Comparison of ENCODE assay signal across 9 cellular contexts in genomic region chr6:155186052-155186658, GRCh38.
DNase-seq lines count a peak whose midpoint lies in the region; ATAC-seq and TF ChIP-seq lines count a peak whose summit lies in the region.
"Had no signal": no experiment of that assay in that cellular context is flagged by ENCODE, and none has a peak within 500 bp of the region (broad histone marks: within the 10 kb centered on the region; RNA-seq: fewer than 3 reads in every experiment).

No MANE protein-coding gene starts in this region.

- H3K9ac ChIP-seq in fibroblast of lung (ENCODE audit: insufficient read depth, low read length), result no peak overlapping the region

- no peaks in the 10 kb centered on the region for H3K27me3 ChIP-seq in fibroblast of lung (ENCODE audit: control insufficient read depth, insufficient read depth, low read length)
- no peaks in the 10 kb centered on the region for H3K27me3 ChIP-seq in CD4-positive, alpha-beta memory T cell (ENCODE audit: insufficient read depth, low read length)

- H3K27ac ChIP-seq in fibroblast of lung (ENCODE audit: insufficient read depth, low read length), result no peak overlapping the region
- no peak overlapping the region for H3K27ac ChIP-seq in CD4-positive, alpha-beta memory T cell (ENCODE audit: low read depth, low read length)

- H2AFZ ChIP-seq in fibroblast of lung (ENCODE audit: low read length), result peak overlapping the region; percentile 19

- no peak overlapping the region for H3K4me2 ChIP-seq in fibroblast of lung (ENCODE audit: extremely low read depth, insufficient read depth, low read length)

- H3K79me2 ChIP-seq in fibroblast of lung (ENCODE audit: control insufficient read depth, insufficient read depth, low read length), result no peaks in the 10 kb centered on the region

- peak overlapping the region; percentile 76 for H3K27ac Mint-ChIP-seq in HFFc6
- H3K27ac Mint-ChIP-seq in CD4-positive, alpha-beta memory T cell, result peak overlapping the region in 1 of 7 donors; percentile 22

- TF ChIP-seq CTCF in HFFc6 (IDR thresholded peaks at IDR 0.05) (no peak), fibroblast of lung (conservative IDR thresholded peaks at IDR 0.05 in 1 of 2, IDR thresholded peaks at IDR 0.05 in 1 of 2; ENCODE audit: low read depth in 1 of 2, low read length in 2 of 2) (no peak)

- H3K36me3 Mint-ChIP-seq in HFFc6 (ENCODE audit: low read depth), result peaks cover 5% of the 10 kb centered on the region
- no peaks in the 10 kb centered on the region for H3K36me3 Mint-ChIP-seq in CD4-positive, alpha-beta memory T cell

- intact Hi-C loops in CD4-positive, alpha-beta memory T cell (cut with micrococcal nuclease), result no loop called here

- H3K4me3 Mint-ChIP-seq in HFFc6, result no peak overlapping the region
- no peak overlapping the region for H3K4me3 Mint-ChIP-seq in CD4-positive, alpha-beta memory T cell

- POLR2A ChIA-PET in CD4-positive, alpha-beta memory T cell (lab: Charles Lee; ENCODE audit: partially characterized antibody), result interaction anchor here (1.6 kb wide), 1 partner anchor 129 kb away, joined by 3 read pairs; no protein-coding TSS in a partner anchor

- H3K9me3 Mint-ChIP-seq in HFFc6, result no peaks in the 10 kb centered on the region
- no peaks in the 10 kb centered on the region for H3K9me3 Mint-ChIP-seq in CD4-positive, alpha-beta memory T cell

- ATAC-seq in activated CD4-positive, CD25-positive, alpha-beta regulatory T cell treated with anti-CD3 and anti-CD28 coated beads, Interleukin-2, amount 50 U/mL, for 24 hours, result peak; percentile 95 to 96

- DNase-seq in HFFc6, result peak; percentile 12
- DNase-seq in fibroblast of lung (ENCODE audit: low read depth in 2 of 2), result peak in 1 of 2 donors; percentile 30
- DNase-seq in stimulated activated CD8-positive, alpha-beta memory T cell treated with anti-CD3 and anti-CD28 coated beads, Interleukin-12 subunit alpha, Interleukin-12 subunit beta, amount 100 ng/mL, for 24 hours (ENCODE audit: extremely low read depth), result peak; percentile 27
- no peak for DNase-seq in CD4-positive, alpha-beta memory T cell
- DNase-seq in NCI-H1417 (lab: John Stamatoyannopoulos, UW), result no peak
- DNase-seq in NCI-H524 treated with DMSO at 0.1 percent for 48 hours (lab: John Stamatoyannopoulos, UW), result no peak
- no peak for DNase-seq in NCI-H345 (lab: John Stamatoyannopoulos, UW)
- DNase-seq: NCI-H2029 treated with DMSO at 0.1 percent for 48 hours had no signal

- H3K36me3 ChIP-seq in fibroblast of lung (ENCODE audit: control insufficient read depth, insufficient read depth, low read length), result no peaks in the 10 kb centered on the region
- no peaks in the 10 kb centered on the region for H3K36me3 ChIP-seq in CD4-positive, alpha-beta memory T cell (ENCODE audit: insufficient read depth, low read length)

- no peaks in the 10 kb centered on the region for H3K9me3 ChIP-seq in fibroblast of lung (ENCODE audit: control insufficient read depth, insufficient read depth, low read depth, low read length)
- H3K9me3 ChIP-seq in CD4-positive, alpha-beta memory T cell (ENCODE audit: control insufficient read depth in 1 of 2, low read length in 2 of 2), result no peaks in the 10 kb centered on the region

- H3K4me3 ChIP-seq in fibroblast of lung (replicated peaks in 1 of 4; ENCODE audit: control extremely low read depth in 1 of 4, insufficient read depth in 1 of 4, low read depth in 3 of 4, low read length in 4 of 4), result no peak overlapping the region
- no peak overlapping the region for H3K4me3 ChIP-seq in CD4-positive, alpha-beta memory T cell (ENCODE audit: low read length in 2 of 2)

- peaks cover 20% of the 10 kb centered on the region for H3K4me1 ChIP-seq in fibroblast of lung (ENCODE audit: control insufficient read depth, extremely low read depth, insufficient read depth, low read length)
- H3K4me1 ChIP-seq in CD4-positive, alpha-beta memory T cell (ENCODE audit: insufficient read depth, low read length), result peaks cover 30% of the 10 kb centered on the region

- H3K27me3 Mint-ChIP-seq in HFFc6 (ENCODE audit: insufficient read depth), result no peaks in the 10 kb centered on the region; the same call in 1 of the 2 replicates
- H3K27me3 Mint-ChIP-seq in CD4-positive, alpha-beta memory T cell, result peaks cover 0 to 1% of the 10 kb centered on the region in 2 donors

- CTCF ChIA-PET in CD4-positive, alpha-beta memory T cell (lab: Charles Lee; ENCODE audit: partially characterized antibody), result interaction anchor here (1.0 to 1.8 kb wide), 2 partner anchors 8 to 9 kb away, joined by 3 to 10 read pairs; no protein-coding TSS in a partner anchor

- H3K4me1 Mint-ChIP-seq in HFFc6 (ENCODE audit: low read depth), result peaks cover 51% of the 10 kb centered on the region
- peaks cover 18 to 46% (median 34%) of the 10 kb centered on the region in 4 donors for H3K4me1 Mint-ChIP-seq in CD4-positive, alpha-beta memory T cell

- H4K20me1 ChIP-seq in fibroblast of lung (ENCODE audit: control insufficient read depth, extremely low read depth, insufficient read depth, low read length), result no peaks in the 10 kb centered on the region

Comparison
In these comparisons a context has a peak if more than half of its experiments do, and no peak if none do; other contexts are left out.
1. DNase-seq: peak in HFFc6 (single experiment) and stimulated activated CD8-positive, alpha-beta memory T cell treated with anti-CD3 and anti-CD28 coated beads, Interleukin-12 subunit alpha, Interleukin-12 subunit beta, amount 100 ng/mL, for 24 hours (single experiment); none in CD4-positive, alpha-beta memory T cell (0 of 5), NCI-H1417 (0 of 3), NCI-H524 treated with DMSO at 0.1 percent for 48 hours (single experiment) and NCI-H345 (single experiment).